Comparison of ENCODE assay signal across 26 cellular contexts in the genomic region with DNA sequence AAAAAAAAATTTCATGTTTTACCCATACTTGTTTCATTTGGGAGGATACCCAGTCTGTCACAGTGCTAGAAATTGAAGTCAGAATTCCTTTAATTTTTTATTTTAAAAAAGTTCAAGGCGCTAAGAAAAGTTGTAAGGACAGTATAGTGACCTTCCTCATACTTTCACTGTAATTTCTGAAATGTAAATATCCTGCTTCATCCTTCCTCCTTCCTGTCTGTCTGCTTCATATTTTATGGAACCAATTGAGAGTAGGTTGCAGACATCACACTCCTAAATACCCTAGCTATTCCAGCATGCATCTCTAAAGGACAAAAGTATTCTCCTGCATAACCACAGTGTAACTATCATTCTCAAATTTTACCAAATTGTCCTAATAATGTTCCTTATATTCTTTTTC. TPM values are rescaled to one million over a fixed set of nuclear protein-coding genes. Genes with fewer than 3 reads are reported as not detected.
"Had no signal": no experiment of that assay in that cellular context is flagged by ENCODE, and none has a peak within 500 bp of the region (broad histone marks: within the 10 kb centered on the region; RNA-seq: fewer than 3 reads in every experiment).

No MANE protein-coding gene starts in this region.

- H3K4me3 Mint-ChIP-seq: central memory CD8-positive, alpha-beta T cell; dendritic cell treated with granulocyte-macrophage colony-stimulating factor and Interleukin-4, amounts not matched to agents 40 ng/mL and 50 ng/mL, for 4 days; effector memory CD8-positive, alpha-beta T cell; endodermal cell; immature natural killer cell had no signal

- DNase-seq: cerebellar nuclear complex; colonic mucosa; cortex of kidney; effector CD8-positive, alpha-beta T cell; effector memory CD8-positive, alpha-beta T cell; endodermal cell; erythroblast; foreskin keratinocyte; heart left ventricle; hypothalamus; immature natural killer cell; islet precursor cell; kidney; kidney glomerular epithelial cell; left lung; left ventricle myocardium superior; lower lobe of right lung; mesenchymal stem cell; midbrain had no signal

- H3K27me3 Mint-ChIP-seq: dendritic cell treated with granulocyte-macrophage colony-stimulating factor and Interleukin-4, amounts not matched to agents 40 ng/mL and 50 ng/mL, for 4 days had no signal

- H3K4me2 ChIP-seq: hepatocyte had no signal

- H3K9me3 ChIP-seq: colonic mucosa, gastroesophageal sphincter, heart left ventricle, left lung, lower lobe of right lung had no signal

- H3K4me1 ChIP-seq: colonic mucosa, foreskin keratinocyte, gastroesophageal sphincter had no signal

- H3K27ac Mint-ChIP-seq: dendritic cell treated with granulocyte-macrophage colony-stimulating factor and Interleukin-4, amounts not matched to agents 40 ng/mL and 50 ng/mL, for 4 days; effector memory CD8-positive, alpha-beta T cell; endodermal cell; immature natural killer cell had no signal

- H3K27me3 ChIP-seq: colonic mucosa, gastroesophageal sphincter, heart left ventricle, hepatocyte, left lung had no signal

- H3K36me3 ChIP-seq: colonic mucosa, gastroesophageal sphincter, heart left ventricle, left lung, lower lobe of right lung had no signal

- H3K4me3 ChIP-seq: colonic mucosa, gastroesophageal sphincter, heart left ventricle, hepatocyte, left lung, lower lobe of right lung had no signal

- H2AFZ ChIP-seq: hepatocyte had no signal

- H3K9me3 Mint-ChIP-seq: central memory CD8-positive, alpha-beta T cell; dendritic cell treated with granulocyte-macrophage colony-stimulating factor and Interleukin-4, amounts not matched to agents 40 ng/mL and 50 ng/mL, for 4 days; effector memory CD8-positive, alpha-beta T cell; endodermal cell; immature natural killer cell had no signal

- H3K27ac ChIP-seq: colonic mucosa, epithelial cell of prostate, foreskin keratinocyte, gastroesophageal sphincter, heart left ventricle, hepatocyte, left lung, lower lobe of right lung had no signal

- H3K4me1 Mint-ChIP-seq: endodermal cell, immature natural killer cell had no signal

- H3K36me3 Mint-ChIP-seq: immature natural killer cell had no signal

- ATAC-seq: effector memory CD8-positive, alpha-beta T cell; esophagus mucosa; foreskin keratinocyte; gastroesophageal sphincter; heart left ventricle; left ventricle myocardium superior; lower lobe of right lung had no signal

RNA-seq across cellular contexts. Expression of a gene that starts 35.8 kb away (rescaled TPM):
- total RNA-seq: fibroblast of villous mesenchyme had no signal
